ENCODE assay signal across 9 cellular contexts in the genomic region with DNA sequence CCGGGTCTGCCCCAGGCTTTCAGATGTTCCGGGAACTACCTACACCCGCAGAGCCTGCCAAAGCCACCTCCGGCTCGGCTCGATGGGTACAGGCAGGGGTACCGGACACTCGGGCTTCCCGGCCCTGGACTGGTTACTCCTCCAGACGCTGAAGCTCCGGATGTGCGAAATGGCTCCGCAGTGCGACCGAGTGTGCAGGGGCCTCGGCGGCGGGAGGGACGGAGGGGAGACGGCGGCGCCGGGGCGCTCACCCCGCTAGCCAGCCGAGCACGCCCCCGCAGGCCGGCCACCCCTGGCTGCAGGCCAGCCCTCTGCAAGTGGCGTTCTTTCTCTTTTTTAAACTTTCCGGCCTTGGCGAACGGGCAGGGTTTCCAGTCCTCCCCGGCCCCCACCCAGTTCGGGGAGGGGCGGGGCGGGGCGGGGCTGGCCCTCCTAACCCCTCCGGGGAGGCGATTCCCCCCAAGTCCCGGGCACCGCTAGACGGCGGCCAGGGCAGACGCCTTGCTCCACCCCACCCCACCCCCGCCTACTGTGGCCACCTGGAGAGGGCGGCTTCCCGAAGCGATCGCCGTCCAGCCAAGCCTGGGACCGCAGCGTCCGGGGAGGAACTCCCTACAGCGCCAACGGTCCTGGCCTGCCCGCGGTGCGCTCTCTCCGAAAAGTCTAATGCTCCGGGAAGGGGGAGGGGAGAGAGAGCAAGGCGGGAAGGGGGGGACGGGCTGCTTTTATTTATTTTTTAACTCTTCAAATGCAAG. TPM values are rescaled to one million over a fixed set of nuclear protein-coding genes. Genes with fewer than 3 reads are reported as not detected.
DNase-seq lines count a peak whose midpoint lies in the region; ATAC-seq and TF ChIP-seq lines count a peak whose summit lies in the region.
"Had no signal": no experiment of that assay in that cellular context is flagged by ENCODE, and none has a peak within 500 bp of the region (broad histone marks: within the 10 kb centered on the region; RNA-seq: fewer than 3 reads in every experiment).

No MANE protein-coding gene starts in this region.

- no peaks in the 10 kb centered on the region for H3K9me3 Mint-ChIP-seq in activated CD8-positive, alpha-beta T cell treated with anti-CD3 and anti-CD28 coated beads for 36 hours

- CTCF ChIA-PET in activated CD8-positive, alpha-beta T cell treated with anti-CD3 and anti-CD28 coated beads for 36 hours (lab: Charles Lee): no interaction called here

- peak; percentile 31 for ATAC-seq in activated CD8-positive, alpha-beta T cell treated with anti-CD3 and anti-CD28 coated beads for 36 hours
- ATAC-seq in left ventricle myocardium superior (peak; percentile 44), GM21737 (IDR thresholded peaks at IDR 0.05; ENCODE audit: unreplicated experiment) (no peak)
- ATAC-seq in activated CD4-positive, CD25-positive, alpha-beta regulatory T cell treated with anti-CD3 and anti-CD28 coated beads, Interleukin-2, amount 50 U/mL, for 24 hours: no peak

- peak overlapping the region; percentile 66 for H3K4me3 Mint-ChIP-seq in activated CD8-positive, alpha-beta T cell treated with anti-CD3 and anti-CD28 coated beads for 36 hours

- intact Hi-C loops in activated CD8-positive, alpha-beta T cell treated with anti-CD3 and anti-CD28 coated beads for 36 hours (cut with micrococcal nuclease): loop anchor here (10.0 kb wide), 1 partner anchor 75 kb away; no protein-coding TSS in a partner anchor
- intact Hi-C loops in left ventricle myocardium superior (cut with micrococcal nuclease): no loop called here

- no peaks in the 10 kb centered on the region for H3K27me3 Mint-ChIP-seq in activated CD8-positive, alpha-beta T cell treated with anti-CD3 and anti-CD28 coated beads for 36 hours

- peaks cover 58% of the 10 kb centered on the region for H3K4me1 Mint-ChIP-seq in activated CD8-positive, alpha-beta T cell treated with anti-CD3 and anti-CD28 coated beads for 36 hours (ENCODE audit: low read depth)

- no peak for TF ChIP-seq CTCF in activated CD8-positive, alpha-beta T cell treated with anti-CD3 and anti-CD28 coated beads for 36 hours (IDR thresholded peaks at IDR 0.05)
- TF ChIP-seq CTCF in retinal pigment epithelial cell (conservative IDR thresholded peaks at IDR 0.05; ENCODE audit: low read depth, low read length): no peak

- H3K27ac Mint-ChIP-seq in activated CD8-positive, alpha-beta T cell treated with anti-CD3 and anti-CD28 coated beads for 36 hours: no peak overlapping the region

- DNase-seq in GM03348 (ENCODE audit: low spot score) (peak; percentile 38), left ventricle myocardium superior (peak; percentile 67), retinal pigment epithelial cell (ENCODE audit: low read depth) (no peak), NCI-H187 (lab: John Stamatoyannopoulos, UW) (no peak)
- DNase-seq in activated CD8-positive, alpha-beta T cell treated with anti-CD3 and anti-CD28 coated beads for 36 hours: peak; percentile 22
- DNase-seq in stimulated activated CD4-positive, alpha-beta T cell treated with anti-CD3 and anti-CD28 coated beads, Interleukin-4, amount 100 ng/mL, for 4 hours: no peak

- POLR2A ChIA-PET in activated CD8-positive, alpha-beta T cell treated with anti-CD3 and anti-CD28 coated beads for 36 hours (lab: Charles Lee): interaction anchor here (0.9 to 1.6 kb wide), 2 partner anchors 8 to 84 kb away, joined by 3 read pairs; no protein-coding TSS in a partner anchor

- peak overlapping the region; percentile 11 for H3K4me3 ChIP-seq in retinal pigment epithelial cell (ENCODE audit: low read length)
- H3K4me3 ChIP-seq: SK-N-MC had no signal

- peaks cover 9% of the 10 kb centered on the region for H3K36me3 Mint-ChIP-seq in activated CD8-positive, alpha-beta T cell treated with anti-CD3 and anti-CD28 coated beads for 36 hours (ENCODE audit: low read depth)

RNA-seq across cellular contexts. Expression of gene BCOR, which starts 7.5 kb away (rescaled TPM):
- 10 to 100 TPM; 38.3 to 39.6 TPM for total RNA-seq in activated CD8-positive, alpha-beta T cell treated with anti-CD3 and anti-CD28 coated beads for 36 hours
- total RNA-seq in left ventricle myocardium superior: 16.4 TPM

Comparison
In these comparisons a context has a peak if more than half of its experiments do, and no peak if none do; other contexts are left out.
1. DNase-seq: peak in GM03348 (single experiment), activated CD8-positive, alpha-beta T cell treated with anti-CD3 and anti-CD28 coated beads for 36 hours (single experiment) and left ventricle myocardium superior (single experiment); none in retinal pigment epithelial cell (single experiment), NCI-H187 (0 of 2) and stimulated activated CD4-positive, alpha-beta T cell treated with anti-CD3 and anti-CD28 coated beads, Interleukin-4, amount 100 ng/mL, for 4 hours (0 of 2).
2. ATAC-seq: peak in activated CD8-positive, alpha-beta T cell treated with anti-CD3 and anti-CD28 coated beads for 36 hours (single experiment) and left ventricle myocardium superior (single experiment); none in GM21737 (single experiment) and activated CD4-positive, CD25-positive, alpha-beta regulatory T cell treated with anti-CD3 and anti-CD28 coated beads, Interleukin-2, amount 50 U/mL, for 24 hours (0 of 2).